8 cellular contexts compared by ENCODE assay signal in genomic region chr13:59680429-59681024, GRCh38.
DNase-seq lines count a peak whose midpoint lies in the region; ATAC-seq and TF ChIP-seq lines count a peak whose summit lies in the region.

No MANE protein-coding gene starts in this region.

- H3K4me1 Mint-ChIP-seq in progenitor cell of endocrine pancreas (ENCODE audit: low read depth): peaks cover 17% of the 10 kb centered on the region

- intact Hi-C loops in colonic mucosa (cut with DNase I): loop anchor here (5.0 kb wide), 2 partner anchors 227 to 652 kb away; no protein-coding TSS in a partner anchor

- ATAC-seq in GM18858 (IDR thresholded peaks at IDR 0.05; ENCODE audit: unreplicated experiment): peak; percentile 44

- H3K4me3 ChIP-seq in colonic mucosa: no peak overlapping the region

- peak; percentile 8 for DNase-seq in A172 (ENCODE audit: low spot score)
- peak; percentile 14 for DNase-seq in NCI-H1417 treated with DMSO at 0.1 percent for 48 hours (lab: John Stamatoyannopoulos, UW)
- no peak for DNase-seq in colonic mucosa
- no peak for DNase-seq in progenitor cell of endocrine pancreas (ENCODE audit: low spot score, unreplicated experiment)
- DNase-seq in foreskin melanocyte: no peak
- no peak for DNase-seq in SKM-1 (lab: John Stamatoyannopoulos, UW; ENCODE audit: unreplicated experiment)
- no peak for DNase-seq in activated gamma-delta T cell treated with Interleukin-2 at 50 U/mL for 16 hours

- H3K27ac Mint-ChIP-seq in progenitor cell of endocrine pancreas: no peak overlapping the region

- no peak overlapping the region for H3K9ac ChIP-seq in colonic mucosa (ENCODE audit: low read depth in 2 of 2, low read length in 2 of 2)

- no peaks in the 10 kb centered on the region for H3K4me1 ChIP-seq in colonic mucosa

- H3K9me3 ChIP-seq in colonic mucosa: no peaks in the 10 kb centered on the region

- TF ChIP-seq CTCF in colonic mucosa (IDR thresholded peaks at IDR 0.05): peak; percentile 60
- peak; percentile 88 for TF ChIP-seq CTCF in progenitor cell of endocrine pancreas (IDR thresholded peaks at IDR 0.05; ENCODE audit: unreplicated experiment)

- no peaks in the 10 kb centered on the region for H3K36me3 Mint-ChIP-seq in progenitor cell of endocrine pancreas (ENCODE audit: insufficient read depth)

- H3K27ac ChIP-seq in colonic mucosa: no peak overlapping the region

- no peaks in the 10 kb centered on the region for H3K9me3 Mint-ChIP-seq in progenitor cell of endocrine pancreas (ENCODE audit: low read depth)

- H3K4me3 Mint-ChIP-seq in progenitor cell of endocrine pancreas (ENCODE audit: low read depth): no peak overlapping the region

- H3K36me3 ChIP-seq in colonic mucosa: no peaks in the 10 kb centered on the region

- no peaks in the 10 kb centered on the region for H3K27me3 ChIP-seq in colonic mucosa

- H3K27me3 Mint-ChIP-seq in progenitor cell of endocrine pancreas: no peaks in the 10 kb centered on the region

Comparison
In these comparisons a context has a peak if more than half of its experiments do, and no peak if none do; other contexts are left out.
1. DNase-seq: peak in A172 (single experiment) and NCI-H1417 treated with DMSO at 0.1 percent for 48 hours (single experiment); none in colonic mucosa (single experiment), progenitor cell of endocrine pancreas (single experiment), foreskin melanocyte (single experiment), SKM-1 (single experiment) and activated gamma-delta T cell treated with Interleukin-2 at 50 U/mL for 16 hours (single experiment).